Comparison of ENCODE assay signal across 1 cellular context in the genomic region with DNA sequence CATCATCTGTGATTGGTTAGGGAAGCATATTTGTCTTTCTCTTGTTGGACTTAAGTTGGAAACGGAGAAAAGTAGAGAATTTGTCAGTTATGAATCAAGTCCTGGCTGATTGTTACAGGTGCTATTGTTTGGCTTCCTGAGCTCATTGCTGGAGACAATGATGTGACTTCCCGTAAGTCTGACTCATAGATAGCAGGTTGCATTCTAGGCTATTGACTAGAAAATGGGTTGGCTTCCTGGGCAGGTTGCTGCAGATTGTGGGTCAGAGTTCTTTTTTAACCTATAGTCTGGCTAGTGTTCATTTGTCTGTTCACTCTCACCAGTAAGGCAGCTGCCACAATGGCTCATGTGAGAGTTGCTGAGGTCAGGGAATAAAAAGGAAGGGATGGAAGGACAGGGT.
TF ChIP-seq lines count a peak whose summit lies in the region.

No MANE protein-coding gene starts in this region.

TF ChIP-seq in Ishikawa, 13 proteins besides CTCF, POLR2A, EP300 and RAD21:
- TF ChIP-seq, protein P1, sequence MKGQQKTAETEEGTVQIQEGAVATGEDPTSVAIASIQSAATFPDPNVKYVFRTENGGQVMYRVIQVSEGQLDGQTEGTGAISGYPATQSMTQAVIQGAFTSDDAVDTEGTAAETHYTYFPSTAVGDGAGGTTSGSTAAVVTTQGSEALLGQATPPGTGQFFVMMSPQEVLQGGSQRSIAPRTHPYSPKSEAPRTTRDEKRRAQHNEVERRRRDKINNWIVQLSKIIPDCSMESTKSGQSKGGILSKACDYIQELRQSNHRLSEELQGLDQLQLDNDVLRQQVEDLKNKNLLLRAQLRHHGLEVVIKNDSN (IDR thresholded peaks at IDR 0.05) = no peak
- TF ChIP-seq TCF12 (IDR thresholded peaks at IDR 0.05; ENCODE audit: low read depth) (peak; percentile 50; the same call in 1 of the 2 replicates), NFIC (IDR thresholded peaks at IDR 0.05) (0 out of 2 replicates have a peak, but pooled peaks have one; percentile 10), ZBTB7A (IDR thresholded peaks at IDR 0.05; ENCODE audit: low read depth) (no peak), FOXM1 (IDR thresholded peaks at IDR 0.05; ENCODE audit: borderline replicate concordance, low read depth) (no peak), CEBPB (IDR thresholded peaks at IDR 0.05) (no peak), TAF1 (IDR thresholded peaks at IDR 0.05; ENCODE audit: low read depth) (no peak), CREB1 (IDR thresholded peaks at IDR 0.05; ENCODE audit: low read depth) (no peak), TEAD4 (IDR thresholded peaks at IDR 0.05) (peak; percentile 41; the same call in 1 of the 2 replicates), YY1 (IDR thresholded peaks at IDR 0.05; ENCODE audit: low read depth) (no peak)
- TF ChIP-seq, protein P2, sequence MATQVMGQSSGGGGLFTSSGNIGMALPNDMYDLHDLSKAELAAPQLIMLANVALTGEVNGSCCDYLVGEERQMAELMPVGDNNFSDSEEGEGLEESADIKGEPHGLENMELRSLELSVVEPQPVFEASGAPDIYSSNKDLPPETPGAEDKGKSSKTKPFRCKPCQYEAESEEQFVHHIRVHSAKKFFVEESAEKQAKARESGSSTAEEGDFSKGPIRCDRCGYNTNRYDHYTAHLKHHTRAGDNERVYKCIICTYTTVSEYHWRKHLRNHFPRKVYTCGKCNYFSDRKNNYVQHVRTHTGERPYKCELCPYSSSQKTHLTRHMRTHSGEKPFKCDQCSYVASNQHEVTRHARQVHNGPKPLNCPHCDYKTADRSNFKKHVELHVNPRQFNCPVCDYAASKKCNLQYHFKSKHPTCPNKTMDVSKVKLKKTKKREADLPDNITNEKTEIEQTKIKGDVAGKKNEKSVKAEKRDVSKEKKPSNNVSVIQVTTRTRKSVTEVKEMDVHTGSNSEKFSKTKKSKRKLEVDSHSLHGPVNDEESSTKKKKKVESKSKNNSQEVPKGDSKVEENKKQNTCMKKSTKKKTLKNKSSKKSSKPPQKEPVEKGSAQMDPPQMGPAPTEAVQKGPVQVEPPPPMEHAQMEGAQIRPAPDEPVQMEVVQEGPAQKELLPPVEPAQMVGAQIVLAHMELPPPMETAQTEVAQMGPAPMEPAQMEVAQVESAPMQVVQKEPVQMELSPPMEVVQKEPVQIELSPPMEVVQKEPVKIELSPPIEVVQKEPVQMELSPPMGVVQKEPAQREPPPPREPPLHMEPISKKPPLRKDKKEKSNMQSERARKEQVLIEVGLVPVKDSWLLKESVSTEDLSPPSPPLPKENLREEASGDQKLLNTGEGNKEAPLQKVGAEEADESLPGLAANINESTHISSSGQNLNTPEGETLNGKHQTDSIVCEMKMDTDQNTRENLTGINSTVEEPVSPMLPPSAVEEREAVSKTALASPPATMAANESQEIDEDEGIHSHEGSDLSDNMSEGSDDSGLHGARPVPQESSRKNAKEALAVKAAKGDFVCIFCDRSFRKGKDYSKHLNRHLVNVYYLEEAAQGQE (IDR thresholded peaks at IDR 0.05; ENCODE audit: low read depth) = no peak
- TF ChIP-seq, protein P3, sequence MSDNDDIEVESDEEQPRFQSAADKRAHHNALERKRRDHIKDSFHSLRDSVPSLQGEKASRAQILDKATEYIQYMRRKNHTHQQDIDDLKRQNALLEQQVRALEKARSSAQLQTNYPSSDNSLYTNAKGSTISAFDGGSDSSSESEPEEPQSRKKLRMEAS (IDR thresholded peaks at IDR 0.05) = no peak
